Comparison of ENCODE assay signal across 16 cellular contexts in the genomic region with DNA sequence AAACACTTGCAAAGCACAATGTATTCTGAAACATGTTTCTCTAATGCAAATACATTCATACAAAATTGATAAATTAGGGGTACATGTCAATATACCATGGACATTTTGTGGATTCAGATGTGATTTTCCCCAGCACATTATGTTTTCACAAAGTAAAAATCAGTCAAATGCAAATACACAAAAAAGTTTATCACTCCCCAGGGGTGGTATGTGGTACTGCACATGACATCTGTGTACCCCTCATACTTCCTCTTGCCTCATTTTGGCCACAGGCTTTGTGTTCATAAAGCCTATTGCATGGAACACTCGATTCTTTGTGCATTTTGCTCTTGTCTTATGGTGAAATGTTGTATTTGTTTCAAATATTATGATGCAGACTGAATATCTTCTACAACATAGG.
A peak's percentile ranks its signal among the peaks of the same experiment; 100 is the strongest.
DNase-seq lines count a peak whose midpoint lies in the region; ATAC-seq and TF ChIP-seq lines count a peak whose summit lies in the region.
"Had no signal": no experiment of that assay in that cellular context is flagged by ENCODE, and none has a peak within 500 bp of the region (broad histone marks: within the 10 kb centered on the region; RNA-seq: fewer than 3 reads in every experiment).

No MANE protein-coding gene starts in this region.

- H3K4me1 ChIP-seq in endodermal cell (ENCODE audit: control insufficient read depth, insufficient read depth, low read length) (no peaks in the 10 kb centered on the region), thoracic aorta (ENCODE audit: control insufficient read depth in 1 of 2, low read depth in 2 of 2) (no peaks in the 10 kb centered on the region)
- H3K4me1 ChIP-seq: ascending aorta, pancreas, SJCRH30 had no signal

- H3K27me3 Mint-ChIP-seq in endodermal cell (ENCODE audit: insufficient read depth) = no peaks in the 10 kb centered on the region
- H3K27me3 Mint-ChIP-seq: activated T-cell treated with anti-CD3 and anti-CD28 coated beads, Interleukin-2, amount 50 U/mL, for 24 hours had no signal

- H3K36me3 Mint-ChIP-seq in endodermal cell (ENCODE audit: low read depth) = no peaks in the 10 kb centered on the region

- in situ Hi-C loops in ACHN (cut with HindIII; ENCODE audit: low pct_ligation_motif_present, low pct_unique_long_range_greater_than_20kb, low sequenced_read_pairs) = no loop called here

- no peak overlapping the region for H3K27ac Mint-ChIP-seq in endodermal cell
- H3K27ac Mint-ChIP-seq: activated T-cell treated with anti-CD3 and anti-CD28 coated beads, Interleukin-2, amount 50 U/mL, for 24 hours had no signal

- peak; percentile 44 for DNase-seq in SIG-M5 treated with dmso at 0.1 percent for 504 hours (lab: John Stamatoyannopoulos, UW; ENCODE audit: unreplicated experiment)
- no peak for DNase-seq in SIG-M5 (lab: John Stamatoyannopoulos, UW)
- DNase-seq in NCI-H69 (lab: John Stamatoyannopoulos, UW) = peak; percentile 50
- no peak for DNase-seq in endodermal cell
- DNase-seq in thoracic aorta (ENCODE audit: low spot score) = no peak
- DNase-seq in cortex of kidney (lab: John Stamatoyannopoulos, UW) = no peak
- DNase-seq in ACHN = no peak
- DNase-seq: activated T-cell treated with anti-CD3 and anti-CD28 coated beads, Interleukin-2, amount 50 U/mL, for 24 hours; DMS79 treated with DMSO at 0.1 percent for 48 hours; NCI-H446 treated with DMSO at 0.1 percent for 48 hours; pancreas had no signal

- TF ChIP-seq CTCF in endodermal cell (conservative IDR thresholded peaks at IDR 0.05) = peak; percentile 69
- peak; percentile 18 for TF ChIP-seq CTCF in thoracic aorta (IDR thresholded peaks at IDR 0.05)

- H3K27me3 ChIP-seq in endodermal cell (ENCODE audit: control insufficient read depth, insufficient read depth, low read length, poor library complexity, severe bottlenecking) (no peaks in the 10 kb centered on the region), thoracic aorta (replicated peaks; ENCODE audit: insufficient read depth) (no peaks in the 10 kb centered on the region)
- H3K27me3 ChIP-seq: ascending aorta, hepatocyte, pancreas, SJCRH30 had no signal

- H3K4me1 Mint-ChIP-seq in endodermal cell = no peaks in the 10 kb centered on the region

- H3K4me3 ChIP-seq in endodermal cell (ENCODE audit: low read length) = no peak overlapping the region
- H3K4me3 ChIP-seq in thoracic aorta = no peak overlapping the region
- H3K4me3 ChIP-seq: ascending aorta, hepatocyte, lung, pancreas, SJCRH30 had no signal

- ATAC-seq in thoracic aorta (ENCODE audit: insufficient number of reproducible peaks, low FRiP score, low read depth) (no peak), GM19467 (IDR thresholded peaks at IDR 0.05; ENCODE audit: unreplicated experiment) (no peak)
- ATAC-seq: pancreas had no signal

- no peak overlapping the region for H3K4me3 Mint-ChIP-seq in endodermal cell
- H3K4me3 Mint-ChIP-seq: activated T-cell treated with anti-CD3 and anti-CD28 coated beads, Interleukin-2, amount 50 U/mL, for 24 hours had no signal

- H3K36me3 ChIP-seq in endodermal cell (ENCODE audit: control insufficient read depth, insufficient read depth, low read length) (no peaks in the 10 kb centered on the region), thoracic aorta (no peaks in the 10 kb centered on the region)
- H3K36me3 ChIP-seq: ascending aorta, pancreas, SJCRH30 had no signal

- H3K9ac ChIP-seq in endodermal cell (ENCODE audit: extremely low read depth, low read length, poor library complexity, severe bottlenecking) = no peak overlapping the region

- no peaks in the 10 kb centered on the region for H3K9me3 ChIP-seq in endodermal cell (ENCODE audit: control insufficient read depth, low read length)
- no peaks in the 10 kb centered on the region for H3K9me3 ChIP-seq in thoracic aorta
- H3K9me3 ChIP-seq: ascending aorta, pancreas, SJCRH30 had no signal

- H3K9me3 Mint-ChIP-seq in endodermal cell = no peaks in the 10 kb centered on the region

- H3K27ac ChIP-seq in endodermal cell (ENCODE audit: low read depth, low read length) (peak overlapping the region; percentile 51), thoracic aorta (no peak overlapping the region)
- H3K27ac ChIP-seq: ascending aorta, hepatocyte, pancreas, SJCRH30 had no signal

- 90% methylated on average over 1 of the region's 1 CpG; no CpG with 5 or more reads in 1 of the 2 experiments for WGBS in endodermal cell (ENCODE audit: insufficient coverage in 1 of 2, insufficient read length in 1 of 2), 2 experiments

Comparison
In these comparisons a context has a peak if more than half of its experiments do, and no peak if none do; other contexts are left out.
1. DNase-seq: peak in SIG-M5 treated with dmso at 0.1 percent for 504 hours (single experiment) and NCI-H69 (single experiment); none in SIG-M5 (single experiment), endodermal cell (single experiment), thoracic aorta (single experiment), cortex of kidney (single experiment) and ACHN (single experiment).